Comparison of ENCODE assay signal across 1 cellular context in genomic region chr1:21324368-21325137, GRCh38.
A peak's percentile ranks its signal among the peaks of the same experiment; 100 is the strongest.
TF ChIP-seq lines count a peak whose summit lies in the region.

No MANE protein-coding gene starts in this region.

TF ChIP-seq in HepG2, 621 proteins besides CTCF, POLR2A, EP300 and RAD21 (continued from another document and continues in another):
- no peak for TF ChIP-seq RERE (CRISPR knock-in tag; IDR thresholded peaks at IDR 0.05; ENCODE audit: low read depth)
- no peak for TF ChIP-seq ZBTB34 (CRISPR knock-in tag; IDR thresholded peaks at IDR 0.05)
- no peak for TF ChIP-seq KMT2B (CRISPR knock-in tag; IDR thresholded peaks at IDR 0.05)
- no peak for TF ChIP-seq KLF11 (CRISPR knock-in tag; IDR thresholded peaks at IDR 0.05)
- TF ChIP-seq ZNF609 (CRISPR knock-in tag; IDR thresholded peaks at IDR 0.05; ENCODE audit: borderline replicate concordance), result peak; percentile 13; the same call in 1 of the 2 replicates
- TF ChIP-seq ZSCAN21 (CRISPR knock-in tag; IDR thresholded peaks at IDR 0.05; ENCODE audit: borderline replicate concordance), result no peak
- no peak for TF ChIP-seq NFATC3 (CRISPR knock-in tag; IDR thresholded peaks at IDR 0.05)
- TF ChIP-seq CENPT (CRISPR knock-in tag; IDR thresholded peaks at IDR 0.05; ENCODE audit: low read depth), result no peak
- TF ChIP-seq FOSL2 (CRISPR knock-in tag; IDR thresholded peaks at IDR 0.05), result peak; percentile 64
- TF ChIP-seq IRF1 (CRISPR knock-in tag; IDR thresholded peaks at IDR 0.05; ENCODE audit: low read depth), result no peak
- TF ChIP-seq ZFP82 (CRISPR knock-in tag; IDR thresholded peaks at IDR 0.05; ENCODE audit: borderline replicate concordance), result no peak
- TF ChIP-seq ZSCAN22 (CRISPR knock-in tag; IDR thresholded peaks at IDR 0.05), result no peak
- no peak for TF ChIP-seq SNAPC2 (CRISPR knock-in tag; IDR thresholded peaks at IDR 0.05)
- TF ChIP-seq DNMT1 (CRISPR knock-in tag; IDR thresholded peaks at IDR 0.05), result no peak
- TF ChIP-seq ARID5B (CRISPR knock-in tag; IDR thresholded peaks at IDR 0.05), result no peak
- TF ChIP-seq ZNF7 (CRISPR knock-in tag; IDR thresholded peaks at IDR 0.05), result no peak
- TF ChIP-seq HDAC2 (CRISPR knock-in tag; IDR thresholded peaks at IDR 0.05), result no peak
- TF ChIP-seq ZFP36 (IDR thresholded peaks at IDR 0.05; ENCODE audit: borderline replicate concordance, low read depth, low read length, partially characterized antibody), result no peak
- no peak for TF ChIP-seq PHF5A (CRISPR knock-in tag; IDR thresholded peaks at IDR 0.05; ENCODE audit: low read depth, unreplicated experiment)
- TF ChIP-seq ZNF225 (CRISPR knock-in tag; IDR thresholded peaks at IDR 0.05), result no peak
- TF ChIP-seq ZNF281 (CRISPR knock-in tag; IDR thresholded peaks at IDR 0.05; ENCODE audit: borderline replicate concordance), result peak; percentile 35; the same call in 1 of the 2 replicates
- no peak for TF ChIP-seq LCORL (IDR thresholded peaks at IDR 0.05)
- no peak for TF ChIP-seq LCORL (CRISPR knock-in tag; IDR thresholded peaks at IDR 0.05)
- 0 out of 2 replicates have a peak, but pooled peaks have one; percentile 9 for TF ChIP-seq ZSCAN25 (CRISPR knock-in tag; IDR thresholded peaks at IDR 0.05)
- TF ChIP-seq BORCS8-MEF2B (CRISPR knock-in tag; IDR thresholded peaks at IDR 0.05), result no peak
- TF ChIP-seq ZNF562 (CRISPR knock-in tag; IDR thresholded peaks at IDR 0.05; ENCODE audit: borderline replicate concordance), result no peak
- TF ChIP-seq GTF2F1 (IDR thresholded peaks at IDR 0.05; ENCODE audit: low read length), result no peak
- peak; percentile 60; the same call in 1 of the 2 replicates for TF ChIP-seq ZFP91 (CRISPR knock-in tag; IDR thresholded peaks at IDR 0.05; ENCODE audit: borderline replicate concordance)
- 0 out of 2 replicates have a peak, but pooled peaks have one; percentile 60 for TF ChIP-seq CAMTA2 (CRISPR knock-in tag; IDR thresholded peaks at IDR 0.05; ENCODE audit: borderline replicate concordance)
- no peak for TF ChIP-seq KDM6A (CRISPR knock-in tag; IDR thresholded peaks at IDR 0.05; ENCODE audit: low read depth)
- no peak for TF ChIP-seq CEBPZ (IDR thresholded peaks at IDR 0.05; ENCODE audit: low read length)
- TF ChIP-seq ZNF781 (CRISPR knock-in tag; IDR thresholded peaks at IDR 0.05; ENCODE audit: borderline replicate concordance, not compliant biosample characterization), result peak; percentile 50
